Comparison of ENCODE assay signal across 8 cellular contexts in the genomic region with DNA sequence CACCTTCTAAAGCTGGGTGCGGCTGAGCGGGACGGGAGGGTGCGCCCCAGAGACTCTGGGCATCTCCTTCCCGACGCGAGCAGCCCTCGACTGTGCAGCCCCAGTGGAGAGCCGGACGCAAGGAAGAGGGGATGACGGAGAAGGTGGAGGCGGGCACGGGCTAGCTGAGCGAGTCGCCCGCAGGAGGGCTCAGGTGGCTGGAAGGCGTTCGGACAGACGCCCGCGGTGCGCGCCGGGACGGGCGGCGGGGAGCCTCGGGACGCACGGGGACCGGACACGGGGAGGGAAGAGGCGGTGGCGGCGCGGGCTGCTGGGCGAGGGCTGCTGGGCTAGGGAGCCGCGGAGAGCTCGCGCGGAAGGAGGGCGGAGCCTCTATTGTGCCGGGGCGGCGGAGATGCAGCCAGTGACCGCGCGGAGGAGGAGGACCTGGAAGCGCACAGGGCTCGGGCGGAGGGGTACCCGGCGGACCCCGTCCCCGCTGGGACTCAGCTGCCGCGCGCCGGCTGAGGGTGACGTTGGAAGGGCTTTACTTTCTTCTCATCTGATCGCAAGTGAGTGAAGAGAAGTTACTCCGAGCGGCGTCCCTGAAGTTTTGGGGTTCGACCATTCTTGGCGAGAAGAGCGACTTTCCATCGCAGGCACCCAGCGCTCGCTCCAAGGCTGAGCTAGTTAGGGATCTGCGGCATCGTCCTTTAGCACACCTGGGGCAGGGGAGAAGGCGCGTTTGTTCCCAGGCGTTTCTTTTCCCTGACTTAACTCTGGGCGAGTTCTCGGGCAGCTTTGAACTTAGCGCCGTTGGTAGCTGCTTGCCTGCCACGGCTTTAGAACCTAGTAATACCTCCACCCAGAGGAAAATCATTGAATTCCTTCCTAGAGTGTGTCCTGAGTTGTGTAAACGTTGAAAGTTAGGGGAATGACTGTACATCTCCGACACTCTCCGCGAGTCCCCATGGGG. TPM values are rescaled to one million over a fixed set of nuclear protein-coding genes. Genes with fewer than 3 reads are reported as not detected.
DNase-seq lines count a peak whose midpoint lies in the region; ATAC-seq and TF ChIP-seq lines count a peak whose summit lies in the region.

A gene (minus strand): TSS at position 323 of the 955 bp plus-strand sequence. CDS start 439 bp downstream, outside the sequence.

- H3K4me1 ChIP-seq in OCI-LY1 (ENCODE audit: insufficient read depth, low read length, severe bottlenecking) = no peaks in the 10 kb centered on the region
- peaks cover 6% of the 10 kb centered on the region for H3K4me1 ChIP-seq in fibroblast of lung (ENCODE audit: control insufficient read depth, extremely low read depth, insufficient read depth, low read length)
- peaks cover 3 to 30% of the 10 kb centered on the region in 2 donors for H3K4me1 ChIP-seq in muscle layer of duodenum (ENCODE audit: control insufficient read depth in 1 of 2, insufficient read depth in 2 of 2, low read length in 2 of 2)

- H3K27ac Mint-ChIP-seq in activated T-cell treated with anti-CD3 and anti-CD28 coated beads, Interleukin-2, amount 50 U/mL, for 72 hours = no peak within 1 kb of the TSS
- H3K27ac Mint-ChIP-seq in stimulated activated naive CD8-positive, alpha-beta T cell treated with anti-CD3 and anti-CD28 coated beads, Interleukin-15, amount 100 ng/mL, for 72 hours = peak within 1 kb of the TSS; percentile 24 to 76

- H3K27me3 ChIP-seq in OCI-LY1 (ENCODE audit: insufficient read depth, low read length) (peaks cover 3% of the 10 kb centered on the region; the same call in 1 of the 2 replicates), fibroblast of lung (ENCODE audit: control insufficient read depth, insufficient read depth, low read length) (no peaks in the 10 kb centered on the region), muscle layer of duodenum (ENCODE audit: low read depth, low read length) (no peaks in the 10 kb centered on the region)

- no peaks in the 10 kb centered on the region for H3K36me3 ChIP-seq in OCI-LY1 (ENCODE audit: insufficient read depth, low read length)
- H3K36me3 ChIP-seq in fibroblast of lung (ENCODE audit: control insufficient read depth, insufficient read depth, low read length) = no peaks in the 10 kb centered on the region
- no peaks in the 10 kb centered on the region for H3K36me3 ChIP-seq in muscle layer of duodenum (ENCODE audit: control insufficient read depth in 1 of 2, insufficient read depth in 2 of 2, low read length in 2 of 2)

- H3K4me3 ChIP-seq in GM12875 (ENCODE audit: low read depth, low read length) (peak within 1 kb of the TSS; percentile 44), OCI-LY1 (ENCODE audit: low read depth, low read length, poor library complexity, severe bottlenecking) (peak within 1 kb of the TSS; percentile 45), fibroblast of lung (replicated peaks in 1 of 4; ENCODE audit: control extremely low read depth in 1 of 4, insufficient read depth in 1 of 4, low read depth in 3 of 4, low read length in 4 of 4) (peak within 1 kb of the TSS; percentile 79 to 90 (median 88)), muscle layer of duodenum (ENCODE audit: low read depth in 1 of 2, low read length in 2 of 2) (peak within 1 kb of the TSS; percentile 49 to 86)

- H2AFZ ChIP-seq in OCI-LY1 (ENCODE audit: low read length) (no peak within 1 kb of the TSS), fibroblast of lung (ENCODE audit: low read length) (peak within 1 kb of the TSS; percentile 94)

- H3K9me3 Mint-ChIP-seq in activated T-cell treated with anti-CD3 and anti-CD28 coated beads, Interleukin-2, amount 50 U/mL, for 72 hours = no peaks in the 10 kb centered on the region
- no peaks in the 10 kb centered on the region for H3K9me3 Mint-ChIP-seq in stimulated activated naive CD8-positive, alpha-beta T cell treated with anti-CD3 and anti-CD28 coated beads, Interleukin-15, amount 100 ng/mL, for 72 hours

- H3K9ac ChIP-seq in OCI-LY1 (ENCODE audit: low read length) = no peak within 1 kb of the TSS
- H3K9ac ChIP-seq in fibroblast of lung (ENCODE audit: insufficient read depth, low read length) = peak within 1 kb of the TSS; percentile 77

- peaks cover 55% of the 10 kb centered on the region for H3K27me3 Mint-ChIP-seq in activated T-cell treated with anti-CD3 and anti-CD28 coated beads, Interleukin-2, amount 50 U/mL, for 72 hours (ENCODE audit: low read depth)
- peaks cover 52% of the 10 kb centered on the region for H3K27me3 Mint-ChIP-seq in stimulated activated naive CD8-positive, alpha-beta T cell treated with anti-CD3 and anti-CD28 coated beads, Interleukin-15, amount 100 ng/mL, for 72 hours

- DNase-seq in activated T-cell treated with anti-CD3 and anti-CD28 coated beads, Interleukin-2, amount 50 U/mL, for 72 hours = peak; percentile 64 to 70
- DNase-seq in fibroblast of lung (ENCODE audit: low read depth in 2 of 2) (peak; percentile 79 to 82), cortex of kidney (lab: John Stamatoyannopoulos, UW) (no peak)
- DNase-seq in stimulated activated naive CD8-positive, alpha-beta T cell treated with anti-CD3 and anti-CD28 coated beads, Interleukin-15, amount 100 ng/mL, for 72 hours = peak; percentile 44 to 55

- peak within 1 kb of the TSS; percentile 59 for H3K4me2 ChIP-seq in OCI-LY1 (ENCODE audit: low read length)
- peak within 1 kb of the TSS; percentile 90 for H3K4me2 ChIP-seq in fibroblast of lung (ENCODE audit: extremely low read depth, insufficient read depth, low read length)

- no peaks in the 10 kb centered on the region for H3K9me2 ChIP-seq in OCI-LY1 (ENCODE audit: low read depth, low read length)

- H4K20me1 ChIP-seq in OCI-LY1 (ENCODE audit: insufficient read depth, low read length) (no peaks in the 10 kb centered on the region), fibroblast of lung (ENCODE audit: control insufficient read depth, extremely low read depth, insufficient read depth, low read length) (no peaks in the 10 kb centered on the region)

- H3K9me3 ChIP-seq in OCI-LY1 (ENCODE audit: low read length) (no peaks in the 10 kb centered on the region), fibroblast of lung (ENCODE audit: control insufficient read depth, insufficient read depth, low read depth, low read length) (no peaks in the 10 kb centered on the region), muscle layer of duodenum (ENCODE audit: control insufficient read depth in 1 of 2, low read length in 2 of 2) (no peaks in the 10 kb centered on the region)

- H3K79me2 ChIP-seq in OCI-LY1 (ENCODE audit: insufficient read depth, low read length) (no peaks in the 10 kb centered on the region), fibroblast of lung (ENCODE audit: control insufficient read depth, insufficient read depth, low read length) (no peaks in the 10 kb centered on the region)

- H3F3A ChIP-seq in OCI-LY1 (ENCODE audit: insufficient read depth, low read length) = no peaks in the 10 kb centered on the region

- peaks cover 5% of the 10 kb centered on the region for H3K4me1 Mint-ChIP-seq in activated T-cell treated with anti-CD3 and anti-CD28 coated beads, Interleukin-2, amount 50 U/mL, for 72 hours (ENCODE audit: low read depth)
- peaks cover 17% of the 10 kb centered on the region for H3K4me1 Mint-ChIP-seq in stimulated activated naive CD8-positive, alpha-beta T cell treated with anti-CD3 and anti-CD28 coated beads, Interleukin-15, amount 100 ng/mL, for 72 hours

- peak; percentile 70 for ATAC-seq in HG03432 (IDR thresholded peaks at IDR 0.05; ENCODE audit: unreplicated experiment)
- peak; percentile 92 to 96 for ATAC-seq in activated T-cell treated with anti-CD3 and anti-CD28 coated beads, Interleukin-2, amount 50 U/mL, for 72 hours (replicated peaks in 1 of 2)
- peak; percentile 89 for ATAC-seq in stimulated activated naive CD8-positive, alpha-beta T cell treated with anti-CD3 and anti-CD28 coated beads, Interleukin-15, amount 100 ng/mL, for 72 hours

- H3K36me3 Mint-ChIP-seq in activated T-cell treated with anti-CD3 and anti-CD28 coated beads, Interleukin-2, amount 50 U/mL, for 72 hours (ENCODE audit: insufficient read depth in 2 of 2) = no peaks in the 10 kb centered on the region

- H3K4me3 Mint-ChIP-seq in activated T-cell treated with anti-CD3 and anti-CD28 coated beads, Interleukin-2, amount 50 U/mL, for 72 hours = peak within 1 kb of the TSS; percentile 93 to 94
- H3K4me3 Mint-ChIP-seq in stimulated activated naive CD8-positive, alpha-beta T cell treated with anti-CD3 and anti-CD28 coated beads, Interleukin-15, amount 100 ng/mL, for 72 hours = peak within 1 kb of the TSS; percentile 91 to 92

- no peak within 1 kb of the TSS for H3K27ac ChIP-seq in OCI-LY1 (ENCODE audit: low read depth, low read length, poor library complexity, severe bottlenecking)
- H3K27ac ChIP-seq in fibroblast of lung (ENCODE audit: insufficient read depth, low read length) = peak within 1 kb of the TSS; percentile 64
- no peak within 1 kb of the TSS for H3K27ac ChIP-seq in muscle layer of duodenum (ENCODE audit: low read length)

- TF ChIP-seq CTCF in GM12875 (IDR thresholded peaks at IDR 0.05; ENCODE audit: borderline replicate concordance, insufficient read depth, low read depth, low read length) (no peak), OCI-LY1 (IDR thresholded peaks at IDR 0.05; ENCODE audit: low read length) (no peak), fibroblast of lung (conservative IDR thresholded peaks at IDR 0.05 in 1 of 2, IDR thresholded peaks at IDR 0.05 in 1 of 2; ENCODE audit: low read depth in 1 of 2, low read length in 2 of 2) (peak; percentile 44 to 57)

RNA-seq across cellular contexts. Expression of the gene that starts here (rescaled TPM):
- not detected for total RNA-seq in activated T-cell treated with anti-CD3 and anti-CD28 coated beads, Interleukin-2, amount 50 U/mL, for 72 hours
- total RNA-seq in fibroblast of lung = 3.3 and 5.1 TPM in 2 replicates
- 7.2 and 7.9 TPM in 2 replicates for polyA plus RNA-seq in fibroblast of lung
- 18.9 and 20.4 TPM in 2 replicates for polyA plus RNA-seq in fibroblast of lung (2012)
- 27.3 and 30.5 TPM in 2 replicates for polyA minus RNA-seq in fibroblast of lung (ENCODE audit: low replicate concordance)

Comparison
In these comparisons a context has a peak if more than half of its experiments do, and no peak if none do; other contexts are left out.
1. Peak in DNase-seq and ATAC-seq in activated T-cell treated with anti-CD3 and anti-CD28 coated beads, Interleukin-2, amount 50 U/mL, for 72 hours; RNA of the gene not detected or under 1 TPM.
2. CTCF ChIP-seq: peak in fibroblast of lung (2 of 2); none in GM12875 (single experiment) and OCI-LY1 (single experiment).
3. Peak in every context shown above with its lines, with median percentiles within 50 percentile points of each other: H3K4me3 ChIP-seq and ATAC-seq.